Comparison of ENCODE assay signal across 14 cellular contexts in genomic region chr2:213995400-213996105, GRCh38.
A peak's percentile ranks its signal among the peaks of the same experiment; 100 is the strongest.
DNase-seq lines count a peak whose midpoint lies in the region; ATAC-seq lines count a peak whose summit lies in the region.
"Had no signal": no experiment of that assay in that cellular context is flagged by ENCODE, and none has a peak within 500 bp of the region (broad histone marks: within the 10 kb centered on the region; RNA-seq: fewer than 3 reads in every experiment).

No MANE protein-coding gene starts in this region.

- in situ Hi-C loops in ACHN (cut with HindIII; ENCODE audit: low pct_ligation_motif_present, low pct_unique_long_range_greater_than_20kb, low sequenced_read_pairs): no loop called here

- DNase-seq in ACHN (peak; percentile 89), HT-29 (ENCODE audit: low spot score) (peak; percentile 27), amniotic stem cell (lab: John Stamatoyannopoulos, UW) (peak; percentile 82), glomerular endothelial cell (ENCODE audit: extremely low read depth, low read depth, low spot score) (peak; percentile 36), nucleus accumbens (lab: John Stamatoyannopoulos, UW) (no peak)
- DNase-seq: activated CD4-positive, CD25-positive, alpha-beta regulatory T cell treated with anti-CD3 and anti-CD28 coated beads, Interleukin-2, amount 50 U/mL, for 72 hours; activated effector memory CD4-positive, alpha-beta T cell treated with Interleukin-2 at 50 U/mL for 16 hours; C1 segment of cervical spinal cord; MM.1S; SIG-M5; stimulated activated naive B cell treated with anti-CD40 and anti-IgM and Interleukin-4, amounts not matched to agents 10 μg/mL and 1 μg/mL and 100 μg/mL, for 72 hours had no signal

- no peak for ATAC-seq in HG03095 (IDR thresholded peaks at IDR 0.05; ENCODE audit: unreplicated experiment)
- ATAC-seq in GM18498 (IDR thresholded peaks at IDR 0.05; ENCODE audit: unreplicated experiment): no peak
- ATAC-seq in GM21723 (IDR thresholded peaks at IDR 0.05; ENCODE audit: unreplicated experiment): no peak
- ATAC-seq: stimulated activated naive B cell treated with anti-CD40 and anti-IgM and Interleukin-4, amounts not matched to agents 10 μg/mL and 1 μg/mL and 100 μg/mL, for 72 hours had no signal

Comparison
In these comparisons a context has a peak if more than half of its experiments do, and no peak if none do; other contexts are left out.
1. DNase-seq: peak in ACHN (single experiment), HT-29 (single experiment), amniotic stem cell (single experiment) and glomerular endothelial cell (single experiment); none in nucleus accumbens (0 of 56).